Comparison of ENCODE assay signal across 1 cellular context in genomic region chr3:13995216-13995615, GRCh38.
DNase-seq lines count a peak whose midpoint lies in the region; FAIRE-seq and TF ChIP-seq lines count a peak whose summit lies in the region.
"Not testable (repeated sequence)": the region's sequence is repeated elsewhere in the genome, so short reads cannot be mapped to it uniquely, and the experiment has no call there.

No MANE protein-coding gene starts in this region.

- intact Hi-C loops in kidney (cut with DNase I), result not testable (repeated sequence)

- not testable (repeated sequence) for H3K27ac ChIP-seq in kidney (ENCODE audit: low read depth in 2 of 2, low read length in 2 of 2)

- DNase-seq in kidney, result peak; percentile 54

- not testable (repeated sequence) for TF ChIP-seq CTCF in kidney (IDR thresholded peaks at IDR 0.05; ENCODE audit: borderline replicate concordance, extremely low read depth, insufficient read depth)

- not testable (repeated sequence) for H3K4me1 ChIP-seq in kidney (ENCODE audit: control insufficient read depth in 1 of 2, insufficient read depth in 1 of 2, low read depth in 1 of 2, low read length in 2 of 2)

- H3K4me3 ChIP-seq in kidney (ENCODE audit: low read length in 2 of 2), result not testable (repeated sequence)

- H3K9ac ChIP-seq in kidney (ENCODE audit: low read length in 2 of 2), result not testable (repeated sequence)

- H3K9me3 ChIP-seq in kidney (ENCODE audit: control insufficient read depth in 1 of 2, low read length in 2 of 2), result not testable (repeated sequence)

- FAIRE-seq in kidney (lab: Jason Lieb, UNC), result not testable (repeated sequence)

- not testable (repeated sequence) for H3K36me3 ChIP-seq in kidney (ENCODE audit: control insufficient read depth in 1 of 2, insufficient read depth in 2 of 2, low read length in 2 of 2)
